Comparison of ENCODE assay signal across 2 cellular contexts in the genomic region with DNA sequence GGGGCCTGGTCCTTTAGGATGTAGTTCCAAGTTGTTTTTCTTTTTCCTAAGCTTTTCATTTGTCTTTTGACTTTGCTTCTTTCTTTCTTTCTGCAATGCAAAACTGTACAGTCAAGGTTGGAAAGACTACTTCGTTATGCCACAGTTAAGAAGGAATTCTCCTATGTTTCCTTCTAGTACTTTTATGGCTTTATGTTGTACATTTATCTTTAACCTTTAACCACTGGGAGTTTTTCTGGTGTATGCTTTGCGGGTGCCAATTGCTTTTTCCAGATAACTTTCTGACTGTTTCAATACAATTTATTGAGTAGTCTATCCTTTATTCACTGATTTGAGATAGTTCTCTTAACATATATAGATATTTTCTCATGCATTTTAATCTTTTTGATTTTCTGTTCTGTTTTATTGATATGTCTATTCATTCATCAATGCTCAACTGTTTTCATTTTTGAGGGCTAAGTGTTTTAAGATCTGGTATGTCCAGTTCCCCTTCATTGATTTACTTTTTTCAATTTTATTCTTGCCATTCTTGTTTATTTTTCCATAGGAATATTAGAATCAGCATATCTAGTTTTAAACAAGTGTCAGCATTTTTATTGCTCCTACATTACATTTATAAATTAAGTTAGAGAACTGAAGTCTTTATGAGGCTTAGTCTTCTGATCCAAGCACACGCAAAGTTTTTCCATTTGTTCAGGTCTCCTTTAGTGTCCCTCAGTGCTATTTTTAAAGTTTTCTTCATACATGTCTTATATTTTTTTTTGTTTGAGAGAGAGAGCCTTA.
TF ChIP-seq lines count a peak whose summit lies in the region.

No MANE protein-coding gene starts in this region.

TF ChIP-seq in IMR-90, 13 proteins besides CTCF, POLR2A, EP300 and RAD21:
- no peak for TF ChIP-seq NFE2L2 (IDR thresholded peaks at IDR 0.05; ENCODE audit: low read depth, low read length)
- peak; percentile 71 for TF ChIP-seq MAFK (IDR thresholded peaks at IDR 0.05; ENCODE audit: low read depth, low read length)

TF ChIP-seq in K562, 482 proteins besides CTCF, POLR2A, EP300 and RAD21:
- no peak for TF ChIP-seq ZNF232 (CRISPR knock-in tag; IDR thresholded peaks at IDR 0.05)
- TF ChIP-seq C11orf30 (IDR thresholded peaks at IDR 0.05; ENCODE audit: low read depth), result peak; percentile 43
- TF ChIP-seq TSHZ1 (CRISPR knock-in tag; IDR thresholded peaks at IDR 0.05), result no peak
- TF ChIP-seq MAFF (IDR thresholded peaks at IDR 0.05; ENCODE audit: low read length), result peak; percentile 34; the same call in 1 of the 2 replicates
- TF ChIP-seq MAFK (IDR thresholded peaks at IDR 0.05; ENCODE audit: low read length), result peak; percentile 24; the same call in 1 of the 2 replicates
- TF ChIP-seq GATAD2A (IDR thresholded peaks at IDR 0.05), result no peak
- peak; percentile 77 for TF ChIP-seq ZNF316 (IDR thresholded peaks at IDR 0.05)
- TF ChIP-seq ZNF224 (CRISPR knock-in tag; IDR thresholded peaks at IDR 0.05), result no peak
- 0 out of 2 replicates have a peak, but pooled peaks have one; percentile 24 for TF ChIP-seq MAFG (tag; conservative IDR thresholded peaks at IDR 0.05)
